ENCODE assay signal across 1 cellular context in genomic region chr3:69500604-69501003, GRCh38.
TF ChIP-seq lines count a peak whose summit lies in the region.

No MANE protein-coding gene starts in this region.

TF ChIP-seq in SK-N-SH treated with all-trans-retinoic acid at 6 μM for 48 hours, 23 proteins besides CTCF, POLR2A, EP300 and RAD21 (continued from another document):
- TF ChIP-seq PATZ1 (CRISPR knock-in tag; IDR thresholded peaks at IDR 0.05; ENCODE audit: borderline replicate concordance) = no peak
- no peak for TF ChIP-seq GLIS3 (CRISPR knock-in tag; IDR thresholded peaks at IDR 0.05)
